Comparison of ENCODE assay signal across 8 cellular contexts in genomic region chr1:46303038-46303871, GRCh38. TPM values are rescaled to one million over a fixed set of nuclear protein-coding genes. Genes with fewer than 3 reads are reported as not detected.
DNase-seq lines count a peak whose midpoint lies in the region; ATAC-seq and TF ChIP-seq lines count a peak whose summit lies in the region.

A gene with protein sequence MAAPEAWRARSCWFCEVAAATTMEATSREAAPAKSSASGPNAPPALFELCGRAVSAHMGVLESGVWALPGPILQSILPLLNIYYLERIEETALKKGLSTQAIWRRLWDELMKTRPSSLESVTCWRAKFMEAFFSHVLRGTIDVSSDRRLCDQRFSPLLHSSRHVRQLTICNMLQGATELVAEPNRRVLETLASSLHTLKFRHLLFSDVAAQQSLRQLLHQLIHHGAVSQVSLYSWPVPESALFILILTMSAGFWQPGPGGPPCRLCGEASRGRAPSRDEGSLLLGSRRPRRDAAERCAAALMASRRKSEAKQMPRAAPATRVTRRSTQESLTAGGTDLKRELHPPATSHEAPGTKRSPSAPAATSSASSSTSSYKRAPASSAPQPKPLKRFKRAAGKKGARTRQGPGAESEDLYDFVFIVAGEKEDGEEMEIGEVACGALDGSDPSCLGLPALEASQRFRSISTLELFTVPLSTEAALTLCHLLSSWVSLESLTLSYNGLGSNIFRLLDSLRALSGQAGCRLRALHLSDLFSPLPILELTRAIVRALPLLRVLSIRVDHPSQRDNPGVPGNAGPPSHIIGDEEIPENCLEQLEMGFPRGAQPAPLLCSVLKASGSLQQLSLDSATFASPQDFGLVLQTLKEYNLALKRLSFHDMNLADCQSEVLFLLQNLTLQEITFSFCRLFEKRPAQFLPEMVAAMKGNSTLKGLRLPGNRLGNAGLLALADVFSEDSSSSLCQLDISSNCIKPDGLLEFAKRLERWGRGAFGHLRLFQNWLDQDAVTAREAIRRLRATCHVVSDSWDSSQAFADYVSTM (minus strand): TSS chr1:46303616. CDS start chr1:46303322, 294 bp downstream.
Gene UQCRH, plus strand, starts transcription at chr1:46303698. Its CDS starts 69 bp downstream, at chr1:46303767.

- H3K9me3 ChIP-seq in ovary (no peaks in the 10 kb centered on the region), thyroid gland (no peaks in the 10 kb centered on the region)

- 0 to 1% (median 0%) methylated on average over 52 to 61 of the region's 61 CpGs for WGBS in ovary, 3 donors
- 0 to 2% methylated on average over 7 to 36 of the region's 61 CpGs for WGBS in thyroid gland, 2 donors

- peak within 1 kb of the TSS; percentile 94 to 97 for H3K27ac ChIP-seq in ovary
- H3K27ac ChIP-seq in thyroid gland, result peak within 1 kb of the TSS; percentile 98 to 100 (median 99)

- ATAC-seq in HG02759 (IDR thresholded peaks at IDR 0.05; ENCODE audit: unreplicated experiment), result peak; percentile 79
- ATAC-seq in Right ventricle myocardium inferior, result peak; percentile 94

- no peaks in the 10 kb centered on the region for H3K27me3 ChIP-seq in ovary
- no peaks in the 10 kb centered on the region for H3K27me3 ChIP-seq in thyroid gland

- intact Hi-C loops in Right ventricle myocardium inferior (cut with DNase I) (loop anchor here (1.0 to 2.0 kb wide), 2 partner anchors 37 to 56 kb away; partner anchors contain the start of genes NSUN4 and RAD54L), ovary (cut with DNase I) (loop anchor here in 1 of 4 donors (5.0 kb wide), 1 partner anchor 39 kb away; the partner anchor contains the start of gene NSUN4), thyroid gland (cut with DNase I) (loop anchor here (5.0 to 10.0 kb wide), 2 partner anchors 39 to 58 kb away; partner anchors contain the start of genes NSUN4 and RAD54L)

- TF ChIP-seq EP300 in ovary (IDR thresholded peaks at IDR 0.05), result no peak

- H3K4me1 ChIP-seq in ovary (ENCODE audit: insufficient read depth) (peaks cover 13% of the 10 kb centered on the region), thyroid gland (peaks cover 45 to 48% of the 10 kb centered on the region in 2 donors)

- H3K4me3 ChIP-seq in ovary (peak within 1 kb of the TSS; percentile 88), thyroid gland (replicated peaks in 1 of 3) (peak within 1 kb of the TSS; percentile 30 to 100 (median 86))

- peak; percentile 94 to 98 (median 97) for DNase-seq in NCI-H1417 (lab: John Stamatoyannopoulos, UW)
- DNase-seq in SW 1271 (lab: John Stamatoyannopoulos, UW), result peak; percentile 76 to 95
- DNase-seq in activated naive CD8-positive, alpha-beta T cell treated with anti-CD3 and anti-CD28 coated beads, Interleukin-2, amount 50 U/mL, for 16 hours (ENCODE audit: low read depth, low spot score), result peak; percentile 83
- DNase-seq in Right ventricle myocardium inferior (ENCODE audit: missing footprints), result peak; percentile 98
- peak; percentile 90 to 96 (median 93) for DNase-seq in ovary
- DNase-seq in thyroid gland, result peak; percentile 95 to 96

- H3K36me3 ChIP-seq in ovary, result no peaks in the 10 kb centered on the region
- no peaks in the 10 kb centered on the region for H3K36me3 ChIP-seq in thyroid gland

- TF ChIP-seq POLR2A in ovary (IDR thresholded peaks at IDR 0.05) (peak; percentile 67), thyroid gland (IDR thresholded peaks at IDR 0.05) (peak; percentile 72 to 91)

- TF ChIP-seq CTCF in GM12872 (IDR thresholded peaks at IDR 0.05; ENCODE audit: insufficient read depth, low read depth, low read length) (0 out of 3 replicates have a peak, but pooled peaks have one; percentile 19), ovary (IDR thresholded peaks at IDR 0.05) (peak in 1 of 3 donors; percentile 11), thyroid gland (IDR thresholded peaks at IDR 0.05) (no peak)

RNA-seq across cellular contexts. Expression of the first gene that starts in this region (rescaled TPM):
- total RNA-seq in Right ventricle myocardium inferior (35.8 TPM), ovary (10 to 100 TPM; 54.8 to 99.8 (median 74.1) TPM), thyroid gland (100 to 1,000 TPM in 2 of 4 donors, 10 to 100 TPM in 2; 73.5 to 111 (median 99.4) TPM)
- 10 to 100 TPM; 37.5 to 49.5 TPM for polyA plus RNA-seq in ovary

RNA-seq across cellular contexts. Expression of gene UQCRH, which starts in this region (rescaled TPM):
- total RNA-seq in Right ventricle myocardium inferior, result 1,208 TPM
- 100 to 1,000 TPM; 140 to 453 (median 189) TPM for total RNA-seq in ovary
- 100 to 1,000 TPM; 272 to 359 TPM for polyA plus RNA-seq in ovary
- total RNA-seq in thyroid gland, result 100 to 1,000 TPM; 122 to 367 (median 267) TPM

Comparison
In these comparisons a context has a peak if more than half of its experiments do, and no peak if none do; other contexts are left out.
1. Peak in every context shown above with its lines: DNase-seq, ATAC-seq, H3K4me3 ChIP-seq and H3K27ac ChIP-seq.